Comparison of ENCODE assay signal across 1 cellular context in genomic region chr16:69595127-69596036, GRCh38.
TF ChIP-seq lines count a peak whose summit lies in the region.

No MANE protein-coding gene starts in this region.

TF ChIP-seq in K562, 482 proteins besides CTCF, POLR2A, EP300 and RAD21 (continued from another document and continues in another):
- no peak for TF ChIP-seq DEAF1 (CRISPR knock-in tag; IDR thresholded peaks at IDR 0.05)
- TF ChIP-seq RERE (CRISPR knock-in tag; IDR thresholded peaks at IDR 0.05; ENCODE audit: borderline replicate concordance), result no peak
- no peak for TF ChIP-seq ZNF76 (CRISPR knock-in tag; IDR thresholded peaks at IDR 0.05; ENCODE audit: borderline replicate concordance)
- TF ChIP-seq RCOR1 (IDR thresholded peaks at IDR 0.05; ENCODE audit: borderline replicate concordance in 1 of 2, low read depth in 2 of 2, low read length in 2 of 2), result peak in 1 of 2 experiments; percentile 51; a peak in 1 of 4 replicates
- 0 out of 2 replicates have a peak, but pooled peaks have one; percentile 43 for TF ChIP-seq JUN (IDR thresholded peaks at IDR 0.05; ENCODE audit: borderline replicate concordance, low read depth, low read length)
- no peak for TF ChIP-seq JUN (CRISPR knock-in tag; IDR thresholded peaks at IDR 0.05; ENCODE audit: borderline replicate concordance)
- peak; percentile 80; the same call in 1 of the 2 replicates for TF ChIP-seq SMARCA4 (IDR thresholded peaks at IDR 0.05)
- TF ChIP-seq SMARCA5 (IDR thresholded peaks at IDR 0.05), result no peak
- no peak for TF ChIP-seq NRF1 (conservative IDR thresholded peaks at IDR 0.05 in 1 of 2, IDR thresholded peaks at IDR 0.05 in 1 of 2)
- no peak for TF ChIP-seq STAG1 (CRISPR knock-in tag; IDR thresholded peaks at IDR 0.05; ENCODE audit: borderline replicate concordance)
- TF ChIP-seq TFAM (CRISPR knock-in tag; conservative IDR thresholded peaks at IDR 0.05), result no peak
- no peak for TF ChIP-seq ZNF395 (CRISPR knock-in tag; IDR thresholded peaks at IDR 0.05)
- no peak for TF ChIP-seq HNRNPK (IDR thresholded peaks at IDR 0.05; ENCODE audit: low read depth, low read length, poor library complexity, severe bottlenecking)
- no peak for TF ChIP-seq ETV6 (IDR thresholded peaks at IDR 0.05; ENCODE audit: borderline replicate concordance in 1 of 2, low read depth in 2 of 2, low read length in 1 of 2)
- TF ChIP-seq ETV6 (CRISPR knock-in tag; IDR thresholded peaks at IDR 0.05; ENCODE audit: borderline replicate concordance), result no peak
- TF ChIP-seq ZFP1 (CRISPR knock-in tag; IDR thresholded peaks at IDR 0.05), result no peak
- TF ChIP-seq ZNF133 (CRISPR knock-in tag; IDR thresholded peaks at IDR 0.05), result no peak
- TF ChIP-seq MTA2 (IDR thresholded peaks at IDR 0.05; ENCODE audit: low read depth), result no peak
- no peak for TF ChIP-seq TEAD4 (IDR thresholded peaks at IDR 0.05; ENCODE audit: low read length)
- TF ChIP-seq TEAD4 (CRISPR knock-in tag; IDR thresholded peaks at IDR 0.05; ENCODE audit: borderline replicate concordance), result no peak
- no peak for TF ChIP-seq THRA (IDR thresholded peaks at IDR 0.05)
- TF ChIP-seq RBBP5 (IDR thresholded peaks at IDR 0.05; ENCODE audit: borderline replicate concordance, insufficient read depth, low read length, poor library complexity, severe bottlenecking), result peak; percentile 28
- TF ChIP-seq PRMT5 (CRISPR knock-in tag; IDR thresholded peaks at IDR 0.05), result no peak
- TF ChIP-seq MGA (IDR thresholded peaks at IDR 0.05), result 0 out of 2 replicates have a peak, but pooled peaks have one; percentile 7
- TF ChIP-seq DMBX1 (CRISPR knock-in tag; IDR thresholded peaks at IDR 0.05; ENCODE audit: borderline replicate concordance), result no peak
- TF ChIP-seq ZNF586 (CRISPR knock-in tag; conservative IDR thresholded peaks at IDR 0.05), result no peak
- TF ChIP-seq SNRNP70 (optimal IDR thresholded peaks at IDR 0.05; ENCODE audit: low read depth, low read length), result no peak
- TF ChIP-seq HDAC1 (IDR thresholded peaks at IDR 0.05), result no peak
- TF ChIP-seq ZNF324 (CRISPR knock-in tag; IDR thresholded peaks at IDR 0.05), result no peak
- TF ChIP-seq SMC3 (conservative IDR thresholded peaks at IDR 0.05; ENCODE audit: insufficient read depth, low read depth, low read length), result no peak
- TF ChIP-seq TSHZ1 (CRISPR knock-in tag; IDR thresholded peaks at IDR 0.05), result no peak
- TF ChIP-seq ZNF785 (CRISPR knock-in tag; IDR thresholded peaks at IDR 0.05), result no peak
